Comparison of ENCODE assay signal across 8 cellular contexts in genomic region chr19:38878575-38879399, GRCh38. TPM values are rescaled to one million over a fixed set of nuclear protein-coding genes. Genes with fewer than 3 reads are reported as not detected.
DNase-seq lines count a peak whose midpoint lies in the region.

No MANE protein-coding gene starts in this region.

- no peak overlapping the region for H3K4ac ChIP-seq in mesenchymal stem cell (ENCODE audit: low read depth in 1 of 2, low read length in 2 of 2)

- H3K23ac ChIP-seq in mesenchymal stem cell (ENCODE audit: low read length in 2 of 2) = no peak overlapping the region

- peaks cover 3% of the 10 kb centered on the region for H3K4me1 ChIP-seq in mesenchymal stem cell (ENCODE audit: control insufficient read depth, insufficient read depth, low read depth, low read length)

- H2BK15ac ChIP-seq in mesenchymal stem cell (ENCODE audit: low read depth, poor library complexity, severe bottlenecking) = peak overlapping the region; percentile 37

- no peak overlapping the region for H2BK5ac ChIP-seq in mesenchymal stem cell (ENCODE audit: low read depth, low read length, poor library complexity, severe bottlenecking)

- H3K27me3 ChIP-seq in H7 (ENCODE audit: control insufficient read depth, insufficient read depth, low read length) = no peaks in the 10 kb centered on the region
- H3K27me3 ChIP-seq in mesenchymal stem cell (ENCODE audit: control insufficient read depth in 1 of 2, insufficient read depth in 1 of 2, low read length in 2 of 2) = no peaks in the 10 kb centered on the region

- peaks cover 2% of the 10 kb centered on the region for H3K36me3 Mint-ChIP-seq in activated naive CD8-positive, alpha-beta T cell treated with anti-CD3 and anti-CD28 coated beads for 36 hours

- no peak overlapping the region for H3K27ac ChIP-seq in mesenchymal stem cell (ENCODE audit: low read length, poor library complexity, severe bottlenecking)

- H3K4me3 ChIP-seq in H7 (ENCODE audit: insufficient read depth, low read depth, low read length) (no peak overlapping the region), mesenchymal stem cell (ENCODE audit: insufficient read depth in 1 of 2, low read depth in 1 of 2, low read length in 2 of 2) (no peak overlapping the region)

- H3K4me3 Mint-ChIP-seq in activated naive CD8-positive, alpha-beta T cell treated with anti-CD3 and anti-CD28 coated beads for 36 hours = peak overlapping the region; percentile 91

- no peak overlapping the region for H3K9ac ChIP-seq in mesenchymal stem cell (ENCODE audit: low read length)

- H3K14ac ChIP-seq in mesenchymal stem cell (ENCODE audit: low read length in 2 of 2) = no peak overlapping the region

- H2BK120ac ChIP-seq in mesenchymal stem cell (ENCODE audit: low read depth, low read length) = no peak overlapping the region

- peak overlapping the region; percentile 28 for H4K91ac ChIP-seq in mesenchymal stem cell (ENCODE audit: low read length)

- H3K4me2 ChIP-seq in mesenchymal stem cell (ENCODE audit: low read length, poor library complexity, severe bottlenecking) = no peak overlapping the region

- no peak overlapping the region for H2BK12ac ChIP-seq in mesenchymal stem cell (ENCODE audit: low read length in 2 of 2)

- H3K27me3 Mint-ChIP-seq in activated naive CD8-positive, alpha-beta T cell treated with anti-CD3 and anti-CD28 coated beads for 36 hours = no peaks in the 10 kb centered on the region

- H4K8ac ChIP-seq in mesenchymal stem cell (ENCODE audit: low read length) = no peak overlapping the region

- H3K36me3 ChIP-seq in H7 (replicated peaks; ENCODE audit: control insufficient read depth, insufficient read depth, low read length) = no peaks in the 10 kb centered on the region
- peaks cover 25 to 35% of the 10 kb centered on the region in 2 experiments for H3K36me3 ChIP-seq in mesenchymal stem cell (ENCODE audit: control insufficient read depth in 1 of 2, insufficient read depth in 2 of 2, low read depth in 1 of 2, low read length in 2 of 2)

- 85% methylated on average over 16 of the region's 16 CpGs for WGBS in mesenchymal stem cell

- H3K27ac Mint-ChIP-seq in activated naive CD8-positive, alpha-beta T cell treated with anti-CD3 and anti-CD28 coated beads for 36 hours = peak overlapping the region; percentile 95

- no peaks in the 10 kb centered on the region for H3K9me3 Mint-ChIP-seq in activated naive CD8-positive, alpha-beta T cell treated with anti-CD3 and anti-CD28 coated beads for 36 hours

- H3K9me3 ChIP-seq in mesenchymal stem cell (ENCODE audit: control insufficient read depth, low read length) = no peaks in the 10 kb centered on the region

- peaks cover 24% of the 10 kb centered on the region for H3K4me1 Mint-ChIP-seq in activated naive CD8-positive, alpha-beta T cell treated with anti-CD3 and anti-CD28 coated beads for 36 hours

- DNase-seq in 8988T (peak; percentile 40), H7 (peak; percentile 60), mesenchymal stem cell (no peak), NCI-H1105 (lab: John Stamatoyannopoulos, UW) (no peak), AML-193 (lab: John Stamatoyannopoulos, UW) (no peak), amniotic stem cell (lab: John Stamatoyannopoulos, UW) (no peak), T-helper 9 cell (no peak)
- no peak for DNase-seq in activated naive CD8-positive, alpha-beta T cell treated with anti-CD3 and anti-CD28 coated beads for 36 hours

- H3K18ac ChIP-seq in mesenchymal stem cell (ENCODE audit: low read depth in 1 of 2, low read length in 2 of 2) = no peak overlapping the region

- no peak overlapping the region for H2AK5ac ChIP-seq in mesenchymal stem cell (ENCODE audit: low read length, severe bottlenecking)

- no peak overlapping the region for H2AFZ ChIP-seq in mesenchymal stem cell (ENCODE audit: low read depth, low read length)

- H3K79me1 ChIP-seq in mesenchymal stem cell (replicated peaks; ENCODE audit: low read length, poor library complexity, severe bottlenecking) = peaks cover 1% of the 10 kb centered on the region

RNA-seq across cellular contexts. Expression of gene RINL, which starts 0.7 kb away (rescaled TPM):
- 34.0 and 40.5 TPM in 2 replicates for total RNA-seq in H7 (2014; rRNA removed; shearing (Covaris generic))
- 10 to 100 TPM; 74.0 to 75.0 TPM for total RNA-seq in activated naive CD8-positive, alpha-beta T cell treated with anti-CD3 and anti-CD28 coated beads for 36 hours
- 1.1 TPM for polyA plus RNA-seq in mesenchymal stem cell (2013, experiment 1 of 2)
- 1.6 TPM for polyA plus RNA-seq in mesenchymal stem cell (2013, experiment 2 of 2)

RNA-seq across cellular contexts. Expression of gene SIRT2, which starts 20.6 kb away (rescaled TPM):
- total RNA-seq in H7 (2014; rRNA removed; shearing (Covaris generic)) = 11.6 and 11.8 TPM in 2 replicates
- total RNA-seq in activated naive CD8-positive, alpha-beta T cell treated with anti-CD3 and anti-CD28 coated beads for 36 hours = 10 to 100 TPM; 19.4 to 21.2 TPM
- 57.6 TPM for polyA plus RNA-seq in mesenchymal stem cell (2013, experiment 1 of 2)
- polyA plus RNA-seq in mesenchymal stem cell (2013, experiment 2 of 2) = 54.9 TPM

RNA-seq across cellular contexts. Expression of gene NFKBIB, which starts 21.0 kb away (rescaled TPM):
- total RNA-seq in H7 (2014; rRNA removed; shearing (Covaris generic)) = 26.0 and 30.6 TPM in 2 replicates
- total RNA-seq in activated naive CD8-positive, alpha-beta T cell treated with anti-CD3 and anti-CD28 coated beads for 36 hours = 10 to 100 TPM; 85.7 to 86.2 TPM
- polyA plus RNA-seq in mesenchymal stem cell (2013, experiment 1 of 2) = 23.4 TPM
- 24.8 TPM for polyA plus RNA-seq in mesenchymal stem cell (2013, experiment 2 of 2)

RNA-seq across cellular contexts. Expression of gene HNRNPL, which starts 29.0 kb away (rescaled TPM):
- 454 and 591 TPM in 2 replicates for total RNA-seq in H7 (2014; rRNA removed; shearing (Covaris generic))
- total RNA-seq in activated naive CD8-positive, alpha-beta T cell treated with anti-CD3 and anti-CD28 coated beads for 36 hours = 100 to 1,000 TPM; 723 to 728 TPM
- polyA plus RNA-seq in mesenchymal stem cell (2013, experiment 1 of 2) = 177 TPM
- polyA plus RNA-seq in mesenchymal stem cell (2013, experiment 2 of 2) = 181 TPM

RNA-seq across cellular contexts. Expression of gene CCER2, which starts 33.2 kb away (rescaled TPM):
- total RNA-seq in H7 (2014; rRNA removed; shearing (Covaris generic)) = 0.07 TPM in 1 of 2 replicates, not detected in the other
- total RNA-seq in activated naive CD8-positive, alpha-beta T cell treated with anti-CD3 and anti-CD28 coated beads for 36 hours = 1 to 10 TPM in 1 of 2 experiments, under 1 TPM in 1; 0.96 to 1.5 TPM
- not detected for polyA plus RNA-seq in mesenchymal stem cell (2013, experiment 1 of 2)
- 0.05 TPM for polyA plus RNA-seq in mesenchymal stem cell (2013, experiment 2 of 2)

Comparison
In these comparisons a context has a peak if more than half of its experiments do, and no peak if none do; other contexts are left out.
1. DNase-seq: peak in 8988T (single experiment) and H7 (single experiment); none in activated naive CD8-positive, alpha-beta T cell treated with anti-CD3 and anti-CD28 coated beads for 36 hours (single experiment), mesenchymal stem cell (single experiment), NCI-H1105 (single experiment), AML-193 (0 of 2), amniotic stem cell (single experiment) and T-helper 9 cell (single experiment).